In the genomic region with DNA sequence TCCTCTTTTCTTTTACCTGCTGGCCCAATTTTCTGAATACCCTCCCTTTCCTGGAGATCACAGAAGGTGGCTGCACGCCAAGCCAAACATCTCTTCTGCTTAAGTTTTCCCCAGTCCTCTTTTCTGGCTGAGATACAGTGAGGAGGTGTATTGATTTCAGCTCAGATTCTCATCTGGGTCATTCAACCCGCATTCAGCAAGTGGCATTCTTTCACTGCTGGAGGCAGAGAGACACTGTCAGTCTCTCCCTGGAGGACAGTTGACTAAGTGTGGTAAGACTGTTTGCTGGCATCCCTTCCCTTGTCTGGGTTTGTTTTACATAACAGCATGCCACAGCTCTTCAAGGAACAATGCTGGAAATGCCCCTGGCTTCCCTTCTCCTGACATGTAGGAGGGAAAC, we compare ENCODE assay signal across 31 cellular contexts.
DNase-seq lines count a peak whose midpoint lies in the region; ATAC-seq and TF ChIP-seq lines count a peak whose summit lies in the region.
"Had no signal": no experiment of that assay in that cellular context is flagged by ENCODE, and none has a peak within 500 bp of the region (broad histone marks: within the 10 kb centered on the region; RNA-seq: fewer than 3 reads in every experiment).

No MANE protein-coding gene starts in this region.

- no peak overlapping the region for H2BK20ac ChIP-seq in H9 (ENCODE audit: low read depth, low read length, poor library complexity, severe bottlenecking)

- H2AK5ac ChIP-seq in H9 (ENCODE audit: insufficient read length, low read length) = no peak overlapping the region

- no peak overlapping the region for H2BK120ac ChIP-seq in H9 (ENCODE audit: low read depth, low read length, poor library complexity, severe bottlenecking)

- H3K4me2 ChIP-seq in H9 (ENCODE audit: insufficient read depth, insufficient read length, low read length) = no peak overlapping the region
- H3K4me2 ChIP-seq: BLaER1 had no signal

- H3K23ac ChIP-seq in H9 (ENCODE audit: insufficient read length, low read depth, low read length) = no peak overlapping the region

- no peak overlapping the region for H4K8ac ChIP-seq in H9 (replicated peaks; ENCODE audit: insufficient read length, low read depth, low read length)

- no peak overlapping the region for H3K18ac ChIP-seq in H9 (ENCODE audit: insufficient read length, low read depth, low read length)

- ATAC-seq in WTC11 = peak; percentile 98
- ATAC-seq in activated CD8-positive, alpha-beta T cell treated with anti-CD3 and anti-CD28 coated beads for 36 hours = no peak
- ATAC-seq in left cardiac atrium = no peak
- ATAC-seq: natural killer cell treated with Interleukin-12 subunit alpha and Interleukin-12 subunit beta and Interleukin-15 and Interleukin-18, amount 100 ng/mL, for 72 hours; Panc1; pancreas; right cardiac atrium had no signal

- H3K4me3 ChIP-seq in iPS-20b (ENCODE audit: low read length) = no peak overlapping the region; the same call in 1 of the 2 replicates
- H3K4me3 ChIP-seq: adrenal gland, BLaER1, pancreas had no signal

- H3K4me3 Mint-ChIP-seq in H9 = peak overlapping the region; percentile 5 to 31; a peak in 1 of 5 replicates
- no peak overlapping the region for H3K4me3 Mint-ChIP-seq in WTC11
- H3K4me3 Mint-ChIP-seq in activated CD8-positive, alpha-beta T cell treated with anti-CD3 and anti-CD28 coated beads for 36 hours = no peak overlapping the region
- H3K4me3 Mint-ChIP-seq: activated CD4-positive, alpha-beta T cell treated with anti-CD3 and anti-CD28 coated beads, Interleukin-2, amount 10 ng/mL, durations not matched to agents 24 days and 14 days; activated naive CD4-positive, alpha-beta T cell treated with anti-CD3 and anti-CD28 coated beads for 36 hours; natural killer cell treated with Interleukin-12 subunit alpha and Interleukin-12 subunit beta and Interleukin-15 and Interleukin-18, amount 100 ng/mL, for 72 hours; type B pancreatic cell had no signal

- no peaks in the 10 kb centered on the region for H3K79me2 ChIP-seq in H9 (ENCODE audit: insufficient read depth, low read length)

- no peak overlapping the region for H3K14ac ChIP-seq in H9 (ENCODE audit: insufficient read depth, low read length)

- H3T11ph ChIP-seq in H9 (ENCODE audit: low read length) = no peak overlapping the region

- H3K9ac ChIP-seq in H9 (ENCODE audit: extremely low read depth, insufficient read length, low read length) (no peak overlapping the region), iPS-20b (ENCODE audit: low read depth, low read length) (no peak overlapping the region; the same call in 1 of the 2 replicates)
- H3K9ac ChIP-seq: BLaER1 had no signal

- no peaks in the 10 kb centered on the region for H4K20me1 ChIP-seq in H9 (ENCODE audit: control insufficient read depth, insufficient read depth, insufficient read length)
- H4K20me1 ChIP-seq: BLaER1 had no signal

- TF ChIP-seq CTCF in H9 (conservative IDR thresholded peaks at IDR 0.05) = no peak
- TF ChIP-seq CTCF in WTC11 (IDR thresholded peaks at IDR 0.05) = no peak
- TF ChIP-seq CTCF in activated CD8-positive, alpha-beta T cell treated with anti-CD3 and anti-CD28 coated beads for 36 hours (IDR thresholded peaks at IDR 0.05) = no peak

- no CpG with 5 or more reads among the region's 2 CpGs for WGBS in H9 (ENCODE audit: extremely low coverage, insufficient read length, low lambda C conversion rate)

- H3K27ac Mint-ChIP-seq in H9 (peak overlapping the region; percentile 50 to 98 (median 94)), WTC11 (peak overlapping the region; percentile 76)
- H3K27ac Mint-ChIP-seq in activated CD8-positive, alpha-beta T cell treated with anti-CD3 and anti-CD28 coated beads for 36 hours = no peak overlapping the region
- H3K27ac Mint-ChIP-seq: activated CD4-positive, alpha-beta T cell treated with anti-CD3 and anti-CD28 coated beads, Interleukin-2, amount 10 ng/mL, durations not matched to agents 24 days and 14 days; activated naive CD4-positive, alpha-beta T cell treated with anti-CD3 and anti-CD28 coated beads for 36 hours; natural killer cell treated with Interleukin-12 subunit alpha and Interleukin-12 subunit beta and Interleukin-15 and Interleukin-18, amount 100 ng/mL, for 72 hours; type B pancreatic cell had no signal

- no peak overlapping the region for H3K4ac ChIP-seq in H9 (ENCODE audit: low read depth, low read length)

- DNase-seq in H9 = peak; percentile 68
- peak; percentile 32 for DNase-seq in WTC11 (ENCODE audit: low spot score)
- DNase-seq in occipital lobe (lab: John Stamatoyannopoulos, UW) = peak; percentile 28
- DNase-seq in globus pallidus (ENCODE audit: low spot score) = no peak
- DNase-seq in activated CD8-positive, alpha-beta T cell treated with anti-CD3 and anti-CD28 coated beads for 36 hours = no peak
- DNase-seq in NCI-H2107 treated with DMSO at 0.1 percent for 48 hours (lab: John Stamatoyannopoulos, UW; ENCODE audit: unreplicated experiment) = no peak
- no peak for DNase-seq in left cardiac atrium
- DNase-seq: activated CD4-positive, alpha-beta T cell treated with anti-CD3 and anti-CD28 coated beads, Interleukin-2, amount 10 ng/mL, durations not matched to agents 24 days and 14 days; activated naive CD4-positive, alpha-beta T cell treated with anti-CD3 and anti-CD28 coated beads for 36 hours; activated T-cell treated with anti-CD3 and anti-CD28 coated beads, Interleukin-2, amount 50 U/mL, for 48 hours; adrenal gland; brain microvascular endothelial cell; DMS79; effector CD4-positive, alpha-beta T cell; glutamatergic neuron; Karpas-422; NCI-H1694; NCI-H2171 treated with DMSO at 0.1 percent for 48 hours; NCI-H524 treated with DMSO at 0.1 percent for 48 hours; pancreas; right cardiac atrium; SHP77 treated with DMSO at 0.1 percent for 48 hours; stimulated activated CD4-positive, alpha-beta T cell treated with anti-CD3 and anti-CD28 coated beads, Interleukin-2, amount 100 ng/mL, for 48 hours; T-helper 9 cell; WERI-Rb-1 had no signal

- no peak overlapping the region for H3K56ac ChIP-seq in H9 (ENCODE audit: insufficient read length, low read depth, low read length)

- H3K27ac ChIP-seq in H9 (ENCODE audit: insufficient read length, low read depth, low read length) (no peak overlapping the region), iPS-20b (ENCODE audit: low read length) (peak overlapping the region; percentile 26)
- H3K27ac ChIP-seq: adrenal gland, BLaER1, brain microvascular endothelial cell, epithelial cell of prostate, pancreas, WERI-Rb-1 had no signal

- H3K4me1 ChIP-seq in H9 (ENCODE audit: insufficient read depth, low read length) = peaks cover 3% of the 10 kb centered on the region; the same call in 1 of the 2 replicates
- peaks cover 39% of the 10 kb centered on the region for H3K4me1 ChIP-seq in iPS-20b (ENCODE audit: insufficient read depth, low read length)
- H3K4me1 ChIP-seq: adrenal gland, BLaER1, pancreas had no signal

- H3K23me2 ChIP-seq in H9 (ENCODE audit: insufficient read length, low read depth, low read length, poor library complexity, severe bottlenecking) = no peaks in the 10 kb centered on the region

- CTCF ChIA-PET in WTC11 (lab: Charles Lee) = interaction anchor here (0.7 to 1.5 kb wide), 2 partner anchors 81 to 161 kb away, joined by 4 to 9 read pairs; no protein-coding TSS in a partner anchor
- CTCF ChIA-PET in activated CD8-positive, alpha-beta T cell treated with anti-CD3 and anti-CD28 coated beads for 36 hours (lab: Charles Lee) = no interaction called here

- H3K9me3 Mint-ChIP-seq in H9 (no peaks in the 10 kb centered on the region; a peak in 1 of 5 replicates), WTC11 (peaks cover 4% of the 10 kb centered on the region; the same call in 1 of the 2 replicates)
- no peaks in the 10 kb centered on the region for H3K9me3 Mint-ChIP-seq in activated CD8-positive, alpha-beta T cell treated with anti-CD3 and anti-CD28 coated beads for 36 hours
- H3K9me3 Mint-ChIP-seq: activated CD4-positive, alpha-beta T cell treated with anti-CD3 and anti-CD28 coated beads, Interleukin-2, amount 10 ng/mL, durations not matched to agents 24 days and 14 days; activated naive CD4-positive, alpha-beta T cell treated with anti-CD3 and anti-CD28 coated beads for 36 hours; type B pancreatic cell had no signal

- H2AFZ ChIP-seq in H9 (ENCODE audit: low read length) = no peak overlapping the region

- H4K91ac ChIP-seq in H9 (ENCODE audit: insufficient read length, low read depth, low read length) = no peak overlapping the region

- H4K5ac ChIP-seq in H9 (ENCODE audit: insufficient read length, low read depth, low read length) = no peak overlapping the region

- H3K79me1 ChIP-seq in H9 (ENCODE audit: insufficient read depth, low read depth, low read length, poor library complexity, severe bottlenecking) = no peaks in the 10 kb centered on the region

- H3K36me3 ChIP-seq in iPS-20b (ENCODE audit: insufficient read depth, low read depth, low read length) = no peaks in the 10 kb centered on the region
- H3K36me3 ChIP-seq: adrenal gland, BLaER1, brain microvascular endothelial cell, pancreas, WERI-Rb-1 had no signal

- no peak overlapping the region for H2BK12ac ChIP-seq in H9 (ENCODE audit: insufficient read length, low read depth, low read length)

- H2BK5ac ChIP-seq in H9 (ENCODE audit: insufficient read length, low read length) = no peak overlapping the region

- no peaks in the 10 kb centered on the region for H3K9me3 ChIP-seq in H9 (ENCODE audit: control insufficient read depth, low read depth, low read length)
- H3K9me3 ChIP-seq in iPS-20b (ENCODE audit: insufficient read depth, low read depth, low read length) = no peaks in the 10 kb centered on the region
- H3K9me3 ChIP-seq: adrenal gland, BLaER1, pancreas had no signal

- H3K27me3 ChIP-seq in H9 (ENCODE audit: insufficient read depth, low read length) (no peaks in the 10 kb centered on the region), iPS-20b (ENCODE audit: insufficient read depth, low read length) (no peaks in the 10 kb centered on the region)
- H3K27me3 ChIP-seq: adrenal gland, BLaER1, brain microvascular endothelial cell, pancreas had no signal

- intact Hi-C loops in activated CD8-positive, alpha-beta T cell treated with anti-CD3 and anti-CD28 coated beads for 36 hours (cut with micrococcal nuclease) = no loop called here
- intact Hi-C loops in left cardiac atrium (cut with DNase I) = no loop called here

- H3K4me1 Mint-ChIP-seq in H9 = peaks cover 31 to 48% of the 10 kb centered on the region in 2 experiments
- H3K4me1 Mint-ChIP-seq in WTC11 = peaks cover 50% of the 10 kb centered on the region
- H3K4me1 Mint-ChIP-seq in activated CD8-positive, alpha-beta T cell treated with anti-CD3 and anti-CD28 coated beads for 36 hours (ENCODE audit: low read depth) = no peaks in the 10 kb centered on the region
- H3K4me1 Mint-ChIP-seq: activated CD4-positive, alpha-beta T cell treated with anti-CD3 and anti-CD28 coated beads, Interleukin-2, amount 10 ng/mL, durations not matched to agents 24 days and 14 days had no signal

- POLR2A ChIA-PET in WTC11 (lab: Charles Lee) = no interaction called here
- POLR2A ChIA-PET in activated CD8-positive, alpha-beta T cell treated with anti-CD3 and anti-CD28 coated beads for 36 hours (lab: Charles Lee) = no interaction called here

- H3K27me3 Mint-ChIP-seq in H9 (ENCODE audit: low read depth) (no peaks in the 10 kb centered on the region), WTC11 (ENCODE audit: low read depth) (no peaks in the 10 kb centered on the region)
- H3K27me3 Mint-ChIP-seq in activated CD8-positive, alpha-beta T cell treated with anti-CD3 and anti-CD28 coated beads for 36 hours = no peaks in the 10 kb centered on the region
- H3K27me3 Mint-ChIP-seq: activated CD4-positive, alpha-beta T cell treated with anti-CD3 and anti-CD28 coated beads, Interleukin-2, amount 10 ng/mL, durations not matched to agents 24 days and 14 days; natural killer cell treated with Interleukin-12 subunit alpha and Interleukin-12 subunit beta and Interleukin-15 and Interleukin-18, amount 100 ng/mL, for 72 hours; type B pancreatic cell had no signal

- H2BK15ac ChIP-seq in H9 (ENCODE audit: low read depth, low read length) = no peak overlapping the region

- H3K36me3 Mint-ChIP-seq in H9 (ENCODE audit: insufficient read depth in 1 of 3, low read depth in 3 of 3) (peaks cover 0 to 4% (median 0%) of the 10 kb centered on the region in 3 experiments; a peak in 2 of 7 replicates), WTC11 (no peaks in the 10 kb centered on the region)
- no peaks in the 10 kb centered on the region for H3K36me3 Mint-ChIP-seq in activated CD8-positive, alpha-beta T cell treated with anti-CD3 and anti-CD28 coated beads for 36 hours (ENCODE audit: low read depth)
- H3K36me3 Mint-ChIP-seq: natural killer cell treated with Interleukin-12 subunit alpha and Interleukin-12 subunit beta and Interleukin-15 and Interleukin-18, amount 100 ng/mL, for 72 hours; type B pancreatic cell had no signal

Comparison
In these comparisons a context has a peak if more than half of its experiments do, and no peak if none do; other contexts are left out.
1. DNase-seq: peak in H9 (single experiment), WTC11 (single experiment) and occipital lobe (single experiment); none in globus pallidus (single experiment), activated CD8-positive, alpha-beta T cell treated with anti-CD3 and anti-CD28 coated beads for 36 hours (single experiment), NCI-H2107 treated with DMSO at 0.1 percent for 48 hours (single experiment) and left cardiac atrium (single experiment).
2. H3K4me3 Mint-ChIP-seq: peak in H9 (2 of 2); none in WTC11 (single experiment) and activated CD8-positive, alpha-beta T cell treated with anti-CD3 and anti-CD28 coated beads for 36 hours (single experiment).